In the genomic region with DNA sequence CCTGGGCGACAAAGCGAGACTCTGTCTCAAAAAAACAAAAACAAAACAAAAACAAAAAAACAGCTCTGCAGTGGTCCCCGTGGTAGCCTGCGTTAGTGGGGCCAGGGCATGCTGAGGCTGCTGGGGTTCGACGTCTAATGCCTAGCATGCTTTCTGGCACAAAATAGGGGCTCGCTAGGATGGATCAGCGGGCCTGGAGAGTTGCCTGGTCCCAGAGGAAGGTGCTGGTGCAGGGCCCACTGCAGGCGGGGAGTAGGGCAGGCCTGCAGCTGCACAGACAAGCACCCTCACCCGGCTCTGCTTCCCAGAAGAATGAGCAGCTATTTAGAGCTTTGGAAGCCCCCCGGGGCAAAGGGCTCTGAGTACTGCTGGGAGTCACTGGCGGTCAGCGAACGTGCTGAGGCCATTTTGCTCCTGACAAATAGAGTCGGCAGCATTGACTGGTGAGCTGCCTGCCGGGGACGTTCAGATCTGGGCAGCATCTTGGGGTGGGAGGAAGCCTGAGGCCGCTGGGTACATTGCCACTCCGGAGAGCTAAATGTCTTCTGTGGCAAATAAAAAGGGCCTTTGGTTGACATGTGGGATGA, we compare ENCODE assay signal across 1 cellular context.
TF ChIP-seq lines count a peak whose summit lies in the region.

No MANE protein-coding gene starts in this region.

TF ChIP-seq in HepG2, 621 proteins besides CTCF, POLR2A, EP300 and RAD21 (continued from another document):
- TF ChIP-seq ZNF609 (CRISPR knock-in tag; IDR thresholded peaks at IDR 0.05; ENCODE audit: borderline replicate concordance) (no peak), ZNF562 (CRISPR knock-in tag; IDR thresholded peaks at IDR 0.05; ENCODE audit: borderline replicate concordance) (no peak), DDIT3 (CRISPR knock-in tag; IDR thresholded peaks at IDR 0.05) (no peak), ZNF24 (IDR thresholded peaks at IDR 0.05) (no peak), ESRRA (CRISPR knock-in tag; IDR thresholded peaks at IDR 0.05; ENCODE audit: low read depth) (no peak), NR2F1 (CRISPR knock-in tag; IDR thresholded peaks at IDR 0.05) (no peak), FOSL1 (CRISPR knock-in tag; IDR thresholded peaks at IDR 0.05; ENCODE audit: borderline replicate concordance) (no peak), ZNF281 (CRISPR knock-in tag; IDR thresholded peaks at IDR 0.05; ENCODE audit: borderline replicate concordance) (no peak), ZNF883 (CRISPR knock-in tag; IDR thresholded peaks at IDR 0.05; ENCODE audit: not compliant biosample characterization) (no peak), NFIB (CRISPR knock-in tag; IDR thresholded peaks at IDR 0.05; ENCODE audit: borderline replicate concordance) (no peak), TAF1 (CRISPR knock-in tag; IDR thresholded peaks at IDR 0.05) (no peak), PHF5A (CRISPR knock-in tag; IDR thresholded peaks at IDR 0.05; ENCODE audit: low read depth, unreplicated experiment) (no peak), ZNF451 (CRISPR knock-in tag; IDR thresholded peaks at IDR 0.05) (no peak), ASH2L (IDR thresholded peaks at IDR 0.05; ENCODE audit: insufficient read length, low read depth, low read length) (no peak), ZNF180 (CRISPR knock-in tag; IDR thresholded peaks at IDR 0.05; ENCODE audit: borderline replicate concordance, low read depth) (no peak)
- TF ChIP-seq, protein P1, sequence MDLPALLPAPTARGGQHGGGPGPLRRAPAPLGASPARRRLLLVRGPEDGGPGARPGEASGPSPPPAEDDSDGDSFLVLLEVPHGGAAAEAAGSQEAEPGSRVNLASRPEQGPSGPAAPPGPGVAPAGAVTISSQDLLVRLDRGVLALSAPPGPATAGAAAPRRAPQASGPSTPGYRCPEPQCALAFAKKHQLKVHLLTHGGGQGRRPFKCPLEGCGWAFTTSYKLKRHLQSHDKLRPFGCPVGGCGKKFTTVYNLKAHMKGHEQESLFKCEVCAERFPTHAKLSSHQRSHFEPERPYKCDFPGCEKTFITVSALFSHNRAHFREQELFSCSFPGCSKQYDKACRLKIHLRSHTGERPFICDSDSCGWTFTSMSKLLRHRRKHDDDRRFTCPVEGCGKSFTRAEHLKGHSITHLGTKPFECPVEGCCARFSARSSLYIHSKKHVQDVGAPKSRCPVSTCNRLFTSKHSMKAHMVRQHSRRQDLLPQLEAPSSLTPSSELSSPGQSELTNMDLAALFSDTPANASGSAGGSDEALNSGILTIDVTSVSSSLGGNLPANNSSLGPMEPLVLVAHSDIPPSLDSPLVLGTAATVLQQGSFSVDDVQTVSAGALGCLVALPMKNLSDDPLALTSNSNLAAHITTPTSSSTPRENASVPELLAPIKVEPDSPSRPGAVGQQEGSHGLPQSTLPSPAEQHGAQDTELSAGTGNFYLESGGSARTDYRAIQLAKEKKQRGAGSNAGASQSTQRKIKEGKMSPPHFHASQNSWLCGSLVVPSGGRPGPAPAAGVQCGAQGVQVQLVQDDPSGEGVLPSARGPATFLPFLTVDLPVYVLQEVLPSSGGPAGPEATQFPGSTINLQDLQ (CRISPR knock-in tag; IDR thresholded peaks at IDR 0.05): no peak
